In genomic region chr20:36485286-36485685, GRCh38 we compare ENCODE assay signal across 20 cellular contexts. TPM values are rescaled to one million over a fixed set of nuclear protein-coding genes. Genes with fewer than 3 reads are reported as not detected.
"Had no signal": no experiment of that assay in that cellular context is flagged by ENCODE, and none has a peak within 500 bp of the region (broad histone marks: within the 10 kb centered on the region; RNA-seq: fewer than 3 reads in every experiment).

No MANE protein-coding gene starts in this region.

- H3K9me3 ChIP-seq: colonic mucosa, heart left ventricle, neutrophil, right atrium auricular region, testis had no signal

- H3K27me3 ChIP-seq: colonic mucosa, heart left ventricle, neutrophil, right atrium auricular region, testis had no signal

- H3K36me3 Mint-ChIP-seq: stimulated activated effector memory CD8-positive, alpha-beta T cell treated with anti-CD3 and anti-CD28 coated beads, Interleukin-12 subunit alpha, Interleukin-12 subunit beta, amount 100 ng/mL, for 72 hours had no signal

- H3K9me3 Mint-ChIP-seq: naive thymus-derived CD4-positive, alpha-beta T cell; stimulated activated effector memory CD8-positive, alpha-beta T cell treated with anti-CD3 and anti-CD28 coated beads, Interleukin-12 subunit alpha, Interleukin-12 subunit beta, amount 100 ng/mL, for 72 hours; stimulated activated naive CD8-positive, alpha-beta T cell treated with anti-CD3 and anti-CD28 coated beads, Interleukin-15, Interleukin-2, amounts not matched to agents 100 ng/mL and 50 ng/mL, for 24 hours; type B pancreatic cell had no signal

- DNase-seq: cerebellar nuclear complex; colonic mucosa; dermis blood vessel endothelial cell; effector CD4-positive, alpha-beta T cell; foreskin melanocyte; heart left ventricle; hippocampal formation; kidney glomerular epithelial cell; naive thymus-derived CD4-positive, alpha-beta T cell; stimulated activated CD4-positive, alpha-beta T cell treated with anti-CD3 and anti-CD28 coated beads, Interleukin-4, amount 100 ng/mL, for 1 hour; stimulated activated CD8-positive, alpha-beta memory T cell treated with anti-CD3 and anti-CD28 coated beads, Interleukin-4, amount 100 ng/mL, for 48 hours; testis had no signal

- H3K4me2 ChIP-seq: smooth muscle cell had no signal

- H3K4me3 ChIP-seq: colonic mucosa, heart left ventricle, right atrium auricular region, smooth muscle cell, testis had no signal

- FAIRE-seq: urothelium cell line had no signal

- H3K27ac ChIP-seq: colonic mucosa, neutrophil had no signal

- ATAC-seq: heart left ventricle; naive thymus-derived CD4-positive, alpha-beta T cell; stimulated activated effector memory CD8-positive, alpha-beta T cell treated with anti-CD3 and anti-CD28 coated beads, Interleukin-12 subunit alpha, Interleukin-12 subunit beta, amount 100 ng/mL, for 72 hours had no signal

- H3K36me3 ChIP-seq: colonic mucosa, heart left ventricle, neutrophil, right atrium auricular region had no signal

- H3K27ac Mint-ChIP-seq: stimulated activated effector memory CD8-positive, alpha-beta T cell treated with anti-CD3 and anti-CD28 coated beads, Interleukin-12 subunit alpha, Interleukin-12 subunit beta, amount 100 ng/mL, for 72 hours; stimulated activated naive CD8-positive, alpha-beta T cell treated with anti-CD3 and anti-CD28 coated beads, Interleukin-15, Interleukin-2, amounts not matched to agents 100 ng/mL and 50 ng/mL, for 24 hours had no signal

RNA-seq across cellular contexts. Expression of gene MYL9, which starts 56.0 kb away (rescaled TPM):
- polyA plus RNA-seq: naive thymus-derived CD4-positive, alpha-beta T cell; neural cell had no signal
